In the genomic region with DNA sequence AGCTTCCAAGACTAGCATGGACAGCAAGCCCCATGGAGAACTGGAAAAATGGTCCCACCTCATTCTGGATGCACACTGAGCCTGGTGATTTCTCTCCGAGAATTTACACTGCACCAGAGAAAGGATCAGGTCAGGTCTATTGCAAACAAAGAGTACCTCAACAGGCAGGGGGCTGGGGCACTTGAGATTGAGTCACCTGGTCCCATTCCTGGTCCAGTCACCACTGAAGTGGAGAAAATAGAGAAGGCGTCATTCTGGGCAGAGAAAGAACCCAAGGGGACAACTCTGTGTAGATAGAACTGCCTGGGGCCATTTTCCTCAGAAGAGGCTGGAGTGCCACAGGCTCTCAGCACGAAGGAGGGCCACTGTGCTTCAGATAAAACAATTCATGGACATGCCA, we compare ENCODE assay signal across 24 cellular contexts.
"Had no signal": no experiment of that assay in that cellular context is flagged by ENCODE, and none has a peak within 500 bp of the region (broad histone marks: within the 10 kb centered on the region; RNA-seq: fewer than 3 reads in every experiment).

No MANE protein-coding gene starts in this region.

- H3K4me1 ChIP-seq: colonic mucosa, foreskin keratinocyte, psoas muscle, tibial nerve had no signal

- H3K4me1 Mint-ChIP-seq: nephron; stimulated activated memory B cell treated with anti-CD40 and anti-IgM and Interleukin-4, amounts not matched to agents 10 μg/mL and 1 μg/mL and 100 μg/mL, for 72 hours had no signal

- H2AFZ ChIP-seq: hepatocyte had no signal

- H3K4me2 ChIP-seq: hepatocyte had no signal

- H3K36me3 ChIP-seq: colonic mucosa, neutrophil had no signal

- H3K27me3 Mint-ChIP-seq: naive B cell; stimulated activated memory B cell treated with anti-CD40 and anti-IgM and Interleukin-4, amounts not matched to agents 10 μg/mL and 1 μg/mL and 100 μg/mL, for 72 hours; stimulated activated naive CD8-positive, alpha-beta T cell treated with anti-CD3 and anti-CD28 coated beads, Interleukin-15, Interleukin-2, amounts not matched to agents 100 ng/mL and 50 ng/mL, for 24 hours had no signal

- FAIRE-seq: endothelial cell of umbilical vein, kidney had no signal

- H3K79me2 ChIP-seq: hepatocyte had no signal

- H3K27ac Mint-ChIP-seq: naive B cell; nephron; stimulated activated naive CD8-positive, alpha-beta T cell treated with anti-CD3 and anti-CD28 coated beads, Interleukin-15, Interleukin-2, amounts not matched to agents 100 ng/mL and 50 ng/mL, for 24 hours had no signal

- H3K4me3 Mint-ChIP-seq: naive B cell; nephron; stimulated activated memory B cell treated with anti-CD40 and anti-IgM and Interleukin-4, amounts not matched to agents 10 μg/mL and 1 μg/mL and 100 μg/mL, for 72 hours; stimulated activated naive CD8-positive, alpha-beta T cell treated with anti-CD3 and anti-CD28 coated beads, Interleukin-15, Interleukin-2, amounts not matched to agents 100 ng/mL and 50 ng/mL, for 24 hours had no signal

- H3K9me3 Mint-ChIP-seq: naive B cell; stimulated activated memory B cell treated with anti-CD40 and anti-IgM and Interleukin-4, amounts not matched to agents 10 μg/mL and 1 μg/mL and 100 μg/mL, for 72 hours; stimulated activated naive CD8-positive, alpha-beta T cell treated with anti-CD3 and anti-CD28 coated beads, Interleukin-15, Interleukin-2, amounts not matched to agents 100 ng/mL and 50 ng/mL, for 24 hours had no signal

- H3K27ac ChIP-seq: colonic mucosa, foreskin keratinocyte, neutrophil, psoas muscle, spleen, tibial nerve had no signal

- H3K27me3 ChIP-seq: colonic mucosa, foreskin keratinocyte, hepatocyte, neutrophil, spleen, tibial nerve had no signal

- H3K9me3 ChIP-seq: colonic mucosa, neutrophil, psoas muscle, spleen, tibial nerve had no signal

- DNase-seq: colonic mucosa; dermis blood vessel endothelial cell; erythroblast; foreskin keratinocyte; kidney; left cardiac atrium; left ventricle myocardium superior; mesendoderm; naive B cell; psoas muscle; retina; spleen; stimulated activated CD4-positive, alpha-beta T cell treated with anti-CD3 and anti-CD28 coated beads, Interleukin-15, amount 100 ng/mL, for 24 hours; stimulated activated CD4-positive, alpha-beta T cell treated with anti-CD3 and anti-CD28 coated beads, Interleukin-1b, Interleukin-23, amount 100 ng/mL, for 48 hours; stimulated activated CD4-positive, alpha-beta T cell treated with anti-CD3 and anti-CD28 coated beads, Interleukin-4, amount 100 ng/mL, for 24 hours had no signal

- H3K4me3 ChIP-seq: colonic mucosa, hepatocyte, lung, psoas muscle, spleen, tibial nerve had no signal

- ATAC-seq: foreskin keratinocyte; left cardiac atrium; left ventricle myocardium superior; psoas muscle; sciatic nerve; stimulated activated memory B cell treated with anti-CD40 and anti-IgM and Interleukin-4, amounts not matched to agents 10 μg/mL and 1 μg/mL and 100 μg/mL, for 72 hours had no signal
